ENCODE assay signal across 1 cellular context in genomic region chr18:12741351-12741750, GRCh38.
TF ChIP-seq lines count a peak whose summit lies in the region.

No MANE protein-coding gene starts in this region.

TF ChIP-seq in HCT116, 20 proteins besides CTCF, POLR2A, EP300 and RAD21 (continued from another document):
- TF ChIP-seq CBX3 (IDR thresholded peaks at IDR 0.05; ENCODE audit: low read depth) = no peak
- TF ChIP-seq ZFX (IDR thresholded peaks at IDR 0.05) = no peak
- no peak for TF ChIP-seq MAX (IDR thresholded peaks at IDR 0.05)
- TF ChIP-seq SP1 (IDR thresholded peaks at IDR 0.05; ENCODE audit: low read depth) = no peak
- no peak for TF ChIP-seq CEBPB (IDR thresholded peaks at IDR 0.05; ENCODE audit: low read depth)
